In the genomic region with DNA sequence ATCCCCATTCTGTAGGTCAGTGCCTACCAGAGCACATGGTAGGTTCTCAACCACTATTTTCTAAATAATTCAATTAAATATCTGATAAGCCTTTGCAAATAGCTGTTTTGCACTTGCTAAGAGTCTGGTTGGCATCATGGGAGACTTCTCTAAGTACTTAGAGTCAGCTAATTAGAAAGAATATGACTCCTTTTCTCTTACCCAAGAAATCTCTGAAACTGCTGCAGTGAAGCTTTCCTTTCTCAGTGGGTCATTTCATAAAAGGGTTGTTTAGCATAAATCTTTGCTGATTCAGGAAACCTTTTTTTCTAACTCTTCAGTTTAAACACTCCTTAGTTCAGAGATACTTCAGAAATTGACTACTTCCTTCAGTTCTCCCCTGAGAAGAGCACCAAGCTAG, we compare ENCODE assay signal across 24 cellular contexts.
"Had no signal": no experiment of that assay in that cellular context is flagged by ENCODE, and none has a peak within 500 bp of the region (broad histone marks: within the 10 kb centered on the region; RNA-seq: fewer than 3 reads in every experiment).

No MANE protein-coding gene starts in this region.

- H2AFZ ChIP-seq: neural progenitor cell, parathyroid adenoma had no signal

- H3K9me3 ChIP-seq: ovary, psoas muscle, right lobe of liver, sigmoid colon, stomach, thoracic aorta, thyroid gland, tibial nerve, upper lobe of left lung, vagina had no signal

- ATAC-seq: psoas muscle; right cardiac atrium; right lobe of liver; stimulated activated effector memory CD8-positive, alpha-beta T cell treated with anti-CD3 and anti-CD28 coated beads, Interleukin-12 subunit alpha, Interleukin-12 subunit beta, amount 100 ng/mL, for 72 hours; stimulated activated naive B cell treated with anti-CD40 and anti-IgM and Interleukin-4, amounts not matched to agents 10 μg/mL and 1 μg/mL and 100 μg/mL, for 72 hours had no signal

- H3K79me2 ChIP-seq: parathyroid adenoma had no signal

- H3K36me3 ChIP-seq: neural progenitor cell, ovary, right lobe of liver, sigmoid colon, stomach, thoracic aorta, thyroid gland, tibial nerve, upper lobe of left lung, vagina had no signal

- H3K4me1 ChIP-seq: neural progenitor cell, parathyroid adenoma, psoas muscle, right lobe of liver, sigmoid colon, stomach, thyroid gland, tibial nerve, upper lobe of left lung, vagina had no signal

- H3K27ac ChIP-seq: neural progenitor cell, ovary, parathyroid adenoma, psoas muscle, right lobe of liver, sigmoid colon, stomach, thoracic aorta, thyroid gland, tibial nerve, upper lobe of left lung, vagina had no signal

- H3K4me2 ChIP-seq: neural progenitor cell had no signal

- H3K9ac ChIP-seq: neural progenitor cell, parathyroid adenoma had no signal

- DNase-seq: occipital lobe; ovary; posterior cingulate gyrus; psoas muscle; right cardiac atrium; right lobe of liver; sigmoid colon; small intestine; stimulated activated CD4-positive, alpha-beta T cell treated with anti-CD3 and anti-CD28 coated beads, Interleukin-15, amount 100 ng/mL, for 24 hours; stimulated activated CD4-positive, alpha-beta T cell treated with anti-CD3 and anti-CD28 coated beads, Interleukin-2, amount 100 ng/mL, for 24 hours; stimulated activated CD4-positive, alpha-beta T cell treated with anti-CD3 and anti-CD28 coated beads, Interleukin-2, amount 100 ng/mL, for 48 hours; stimulated activated CD4-positive, alpha-beta T cell treated with anti-CD3 and anti-CD28 coated beads, Interleukin-4, amount 100 ng/mL, for 24 hours; stimulated activated naive B cell treated with anti-CD40 and anti-IgM and Interleukin-4, amounts not matched to agents 10 μg/mL and 1 μg/mL and 100 μg/mL, for 72 hours; stimulated activated naive CD4-positive, alpha-beta T cell treated with Interleukin-2 at 50 U/mL for 16 hours; stomach; thyroid gland; trophoblast cell; upper lobe of left lung had no signal

- H3K27me3 ChIP-seq: neural progenitor cell, ovary, right lobe of liver, sigmoid colon, thyroid gland, tibial nerve, upper lobe of left lung, vagina had no signal

- H3K4me3 ChIP-seq: neural progenitor cell, ovary, psoas muscle, right lobe of liver, sigmoid colon, stomach, thoracic aorta, thyroid gland, tibial nerve, upper lobe of left lung, vagina had no signal
